ENCODE assay signal across 12 cellular contexts in the genomic region with DNA sequence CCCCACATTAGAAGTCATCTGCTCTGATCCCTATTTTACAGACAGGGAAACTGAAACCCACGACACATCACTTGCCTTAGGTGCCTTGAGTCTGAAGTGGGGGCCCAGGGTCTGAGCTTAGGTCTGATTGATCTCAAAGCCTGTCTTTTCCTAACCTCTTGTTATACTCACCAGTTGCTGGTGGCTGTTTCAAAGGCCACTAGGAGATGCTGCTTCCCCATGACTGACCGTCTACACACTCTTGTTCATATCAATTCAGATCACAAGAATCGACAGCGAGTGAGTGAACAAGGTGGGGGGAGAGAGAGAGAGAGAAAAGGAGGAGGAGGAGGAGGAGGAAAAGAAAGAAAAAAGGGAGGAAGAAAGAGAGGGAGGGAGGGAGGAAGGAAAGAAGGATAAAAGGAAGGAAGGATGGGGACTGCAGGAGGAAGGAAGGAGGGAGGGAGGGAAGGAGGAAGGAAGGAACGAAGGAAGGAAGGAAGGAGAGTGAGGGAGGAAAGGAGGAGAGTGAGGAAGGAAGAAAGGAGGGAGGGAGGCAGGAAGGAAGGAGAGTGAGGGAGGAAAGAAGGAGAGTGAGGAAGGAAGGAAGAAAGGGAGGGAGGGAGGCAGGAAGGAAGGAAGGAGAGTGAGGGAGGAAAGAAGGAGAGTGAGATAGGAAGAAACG. TPM values are rescaled to one million over a fixed set of nuclear protein-coding genes. Genes with fewer than 3 reads are reported as not detected.
A peak's percentile ranks its signal among the peaks of the same experiment; 100 is the strongest.
DNase-seq lines count a peak whose midpoint lies in the region; ATAC-seq lines count a peak whose summit lies in the region.
"Had no signal": no experiment of that assay in that cellular context is flagged by ENCODE, and none has a peak within 500 bp of the region (broad histone marks: within the 10 kb centered on the region; RNA-seq: fewer than 3 reads in every experiment).

No MANE protein-coding gene starts in this region.

- no peaks in the 10 kb centered on the region for H3K9me3 Mint-ChIP-seq in activated T-helper 17 cell treated with anti-CD3 and anti-CD28 coated beads, Interleukin-2, amount 50 U/mL, for 72 hours
- no peaks in the 10 kb centered on the region for H3K9me3 Mint-ChIP-seq in naive thymus-derived CD8-positive, alpha-beta T cell
- H3K9me3 Mint-ChIP-seq: activated B cell treated with CpG ODN at 0.5 μM for 24 hours had no signal

- peaks cover 10% of the 10 kb centered on the region for H3K27me3 Mint-ChIP-seq in activated T-helper 17 cell treated with anti-CD3 and anti-CD28 coated beads, Interleukin-2, amount 50 U/mL, for 72 hours
- peaks cover 0 to 32% (median 7%) of the 10 kb centered on the region in 5 donors for H3K27me3 Mint-ChIP-seq in naive thymus-derived CD8-positive, alpha-beta T cell

- H3K27ac Mint-ChIP-seq in activated T-helper 17 cell treated with anti-CD3 and anti-CD28 coated beads, Interleukin-2, amount 50 U/mL, for 72 hours: peak overlapping the region; percentile 30
- peak overlapping the region in 5 of 10 donors; percentile 21 to 90 (median 80) for H3K27ac Mint-ChIP-seq in naive thymus-derived CD8-positive, alpha-beta T cell
- H3K27ac Mint-ChIP-seq: activated B cell treated with CpG ODN at 0.5 μM for 24 hours had no signal

- POLR2A ChIA-PET in naive thymus-derived CD8-positive, alpha-beta T cell (lab: Charles Lee): interaction anchor here (2.0 kb wide), 1 partner anchor 25 kb away, joined by 8 read pairs; no protein-coding TSS in a partner anchor

- no peak overlapping the region for H3K4me3 Mint-ChIP-seq in activated T-helper 17 cell treated with anti-CD3 and anti-CD28 coated beads, Interleukin-2, amount 50 U/mL, for 72 hours
- peak overlapping the region in 4 of 10 donors; percentile 6 to 69 (median 54) for H3K4me3 Mint-ChIP-seq in naive thymus-derived CD8-positive, alpha-beta T cell
- H3K4me3 Mint-ChIP-seq: activated B cell treated with CpG ODN at 0.5 μM for 24 hours had no signal

- no peaks in the 10 kb centered on the region for H3K36me3 Mint-ChIP-seq in activated T-helper 17 cell treated with anti-CD3 and anti-CD28 coated beads, Interleukin-2, amount 50 U/mL, for 72 hours (ENCODE audit: low read depth)
- no peaks in the 10 kb centered on the region for H3K36me3 Mint-ChIP-seq in naive thymus-derived CD8-positive, alpha-beta T cell

- no peaks in the 10 kb centered on the region for H3K4me1 Mint-ChIP-seq in activated T-helper 17 cell treated with anti-CD3 and anti-CD28 coated beads, Interleukin-2, amount 50 U/mL, for 72 hours
- peaks cover 13 to 29% (median 17%) of the 10 kb centered on the region in 4 donors for H3K4me1 Mint-ChIP-seq in naive thymus-derived CD8-positive, alpha-beta T cell
- H3K4me1 Mint-ChIP-seq: activated B cell treated with CpG ODN at 0.5 μM for 24 hours had no signal

- ATAC-seq in activated T-helper 17 cell treated with anti-CD3 and anti-CD28 coated beads, Interleukin-2, amount 50 U/mL, for 72 hours (replicated peaks): no peak
- ATAC-seq in naive thymus-derived CD8-positive, alpha-beta T cell: peak; percentile 82 to 85
- no peak for ATAC-seq in GM21723 (IDR thresholded peaks at IDR 0.05; ENCODE audit: unreplicated experiment)

- peak; percentile 1 to 13 for DNase-seq in activated CD8-positive, alpha-beta memory T cell treated with anti-CD3 and anti-CD28 coated beads for 1 hour (ENCODE audit: extremely low read depth in 1 of 2, low read depth in 1 of 2)
- DNase-seq in activated CD8-positive, alpha-beta memory T cell treated with anti-CD3 and anti-CD28 coated beads for 24 hours: no peak
- DNase-seq in NCI-H2196 treated with DMSO at 0.1 percent for 48 hours (lab: John Stamatoyannopoulos, UW; ENCODE audit: unreplicated experiment) (peak; percentile 22), OCI-M2 (lab: John Stamatoyannopoulos, UW; ENCODE audit: unreplicated experiment) (no peak), NCI-H2107 treated with DMSO at 0.1 percent for 48 hours (lab: John Stamatoyannopoulos, UW; ENCODE audit: unreplicated experiment) (no peak)
- peak in 9 of 10 donors; percentile 21 to 74 (median 42) for DNase-seq in naive thymus-derived CD8-positive, alpha-beta T cell
- DNase-seq: activated B cell treated with CpG ODN at 0.5 μM for 24 hours, GOT3, NCI-H774 had no signal

RNA-seq across cellular contexts. Expression of a gene that starts 3.3 kb away (rescaled TPM):
- not detected for total RNA-seq in activated T-helper 17 cell treated with anti-CD3 and anti-CD28 coated beads, Interleukin-2, amount 50 U/mL, for 72 hours
- not detected for total RNA-seq in naive thymus-derived CD8-positive, alpha-beta T cell
- not detected for polyA plus RNA-seq in naive thymus-derived CD8-positive, alpha-beta T cell
- total RNA-seq: activated B cell treated with CpG ODN at 0.5 μM for 24 hours, cerebellum had no signal

RNA-seq across cellular contexts. Expression of a gene that starts 24.7 kb away (rescaled TPM):
- not detected for total RNA-seq in activated T-helper 17 cell treated with anti-CD3 and anti-CD28 coated beads, Interleukin-2, amount 50 U/mL, for 72 hours
- total RNA-seq in naive thymus-derived CD8-positive, alpha-beta T cell: not detected
- not detected for polyA plus RNA-seq in naive thymus-derived CD8-positive, alpha-beta T cell
- total RNA-seq: activated B cell treated with CpG ODN at 0.5 μM for 24 hours, cerebellum had no signal

Comparison
In these comparisons a context has a peak if more than half of its experiments do, and no peak if none do; other contexts are left out.
1. DNase-seq: peak in activated CD8-positive, alpha-beta memory T cell treated with anti-CD3 and anti-CD28 coated beads for 1 hour (2 of 2), NCI-H2196 treated with DMSO at 0.1 percent for 48 hours (single experiment) and naive thymus-derived CD8-positive, alpha-beta T cell (9 of 10); none in activated CD8-positive, alpha-beta memory T cell treated with anti-CD3 and anti-CD28 coated beads for 24 hours (single experiment), OCI-M2 (single experiment) and NCI-H2107 treated with DMSO at 0.1 percent for 48 hours (single experiment).
2. ATAC-seq: peak in naive thymus-derived CD8-positive, alpha-beta T cell (2 of 2); none in activated T-helper 17 cell treated with anti-CD3 and anti-CD28 coated beads, Interleukin-2, amount 50 U/mL, for 72 hours (single experiment) and GM21723 (single experiment).